10 cellular contexts compared by ENCODE assay signal in the genomic region with DNA sequence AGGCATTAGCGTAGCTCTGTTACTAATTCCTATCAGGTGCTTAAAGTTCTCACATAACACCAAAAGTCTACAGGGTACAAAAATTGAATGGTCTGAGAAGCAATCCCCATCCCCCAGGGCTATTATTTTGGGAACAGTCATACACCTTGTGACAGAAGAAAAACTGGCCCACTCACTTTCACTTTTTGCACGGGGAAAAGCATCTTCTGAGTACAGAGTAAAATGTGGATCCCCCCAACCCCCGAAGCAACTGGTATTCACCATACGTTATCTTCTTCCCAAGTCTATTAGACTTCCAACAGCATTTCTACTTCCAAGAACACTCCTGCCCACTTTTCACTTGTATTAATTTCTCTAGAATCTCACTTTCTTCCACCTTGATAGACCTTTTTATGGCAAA. TPM values are rescaled to one million over a fixed set of nuclear protein-coding genes. Genes with fewer than 3 reads are reported as not detected.
DNase-seq lines count a peak whose midpoint lies in the region; ATAC-seq and TF ChIP-seq lines count a peak whose summit lies in the region.
"Had no signal": no experiment of that assay in that cellular context is flagged by ENCODE, and none has a peak within 500 bp of the region (broad histone marks: within the 10 kb centered on the region; RNA-seq: fewer than 3 reads in every experiment).

No MANE protein-coding gene starts in this region.

- H3K36me3 Mint-ChIP-seq in stimulated activated naive CD8-positive, alpha-beta T cell treated with anti-CD3 and anti-CD28 coated beads, Interleukin-15, Interleukin-2, amounts not matched to agents 100 ng/mL and 50 ng/mL, for 24 hours (ENCODE audit: low read depth): peaks cover 32% of the 10 kb centered on the region
- peaks cover 23% of the 10 kb centered on the region for H3K36me3 Mint-ChIP-seq in activated CD8-positive, alpha-beta T cell treated with anti-CD3 and anti-CD28 coated beads for 36 hours (ENCODE audit: low read depth)
- no peaks in the 10 kb centered on the region for H3K36me3 Mint-ChIP-seq in glutamatergic neuron (ENCODE audit: unreplicated experiment)

- ATAC-seq in stimulated activated naive CD8-positive, alpha-beta T cell treated with anti-CD3 and anti-CD28 coated beads, Interleukin-15, Interleukin-2, amounts not matched to agents 100 U/mL and 50 U/mL, for 24 hours: no peak
- no peak for ATAC-seq in activated CD8-positive, alpha-beta T cell treated with anti-CD3 and anti-CD28 coated beads for 36 hours

- TF ChIP-seq CTCF in activated CD8-positive, alpha-beta T cell treated with anti-CD3 and anti-CD28 coated beads for 36 hours (IDR thresholded peaks at IDR 0.05): no peak
- TF ChIP-seq CTCF in glutamatergic neuron (IDR thresholded peaks at IDR 0.05; ENCODE audit: partially characterized antibody, unreplicated experiment) (no peak), vagina (IDR thresholded peaks at IDR 0.05) (no peak)

- H3K27ac ChIP-seq in vagina: peak overlapping the region; percentile 42
- H3K27ac ChIP-seq: HL-60 had no signal

- H3K4me1 Mint-ChIP-seq in stimulated activated naive CD8-positive, alpha-beta T cell treated with anti-CD3 and anti-CD28 coated beads, Interleukin-15, Interleukin-2, amounts not matched to agents 100 ng/mL and 50 ng/mL, for 24 hours (ENCODE audit: low read depth): peaks cover 81% of the 10 kb centered on the region
- H3K4me1 Mint-ChIP-seq in activated CD8-positive, alpha-beta T cell treated with anti-CD3 and anti-CD28 coated beads for 36 hours (ENCODE audit: low read depth): peaks cover 67% of the 10 kb centered on the region
- H3K4me1 Mint-ChIP-seq in glutamatergic neuron (ENCODE audit: low read depth, unreplicated experiment): peaks cover 14% of the 10 kb centered on the region

- H3K4me3 ChIP-seq in vagina: no peak overlapping the region

- TF ChIP-seq POLR2A in vagina (IDR thresholded peaks at IDR 0.05): no peak

- peak overlapping the region; percentile 71 for H3K4me3 Mint-ChIP-seq in stimulated activated naive CD8-positive, alpha-beta T cell treated with anti-CD3 and anti-CD28 coated beads, Interleukin-15, Interleukin-2, amounts not matched to agents 100 ng/mL and 50 ng/mL, for 24 hours
- peak overlapping the region; percentile 64 for H3K4me3 Mint-ChIP-seq in activated CD8-positive, alpha-beta T cell treated with anti-CD3 and anti-CD28 coated beads for 36 hours
- H3K4me3 Mint-ChIP-seq in glutamatergic neuron (ENCODE audit: unreplicated experiment): no peak overlapping the region

- intact Hi-C loops in activated CD8-positive, alpha-beta T cell treated with anti-CD3 and anti-CD28 coated beads for 36 hours (cut with micrococcal nuclease): no loop called here
- intact Hi-C loops in vagina (cut with DNase I): no loop called here

- peaks cover 13% of the 10 kb centered on the region for H3K4me1 ChIP-seq in vagina

- DNase-seq in stimulated activated naive CD8-positive, alpha-beta T cell treated with anti-CD3 and anti-CD28 coated beads, Interleukin-15, Interleukin-2, amounts not matched to agents 100 U/mL and 50 U/mL, for 24 hours: no peak
- DNase-seq in activated CD8-positive, alpha-beta T cell treated with anti-CD3 and anti-CD28 coated beads for 36 hours: no peak
- DNase-seq in glutamatergic neuron (no peak), vagina (ENCODE audit: extremely low spot score in 2 of 2) (no peak), cerebellar cortex (ENCODE audit: low spot score) (no peak), DMS79 (lab: John Stamatoyannopoulos, UW) (no peak), NCI-H1092 (lab: John Stamatoyannopoulos, UW) (no peak)
- DNase-seq: SHP77 had no signal

- POLR2A ChIA-PET in activated CD8-positive, alpha-beta T cell treated with anti-CD3 and anti-CD28 coated beads for 36 hours (lab: Charles Lee): interaction anchor here (0.6 to 5.1 kb wide), 13 partner anchors 10 to 940 kb away, joined by 3 to 59 read pairs (median 4); partner anchors contain the start of genes GGA3, MIF4GD, MRPS7 and NUP85

- no peaks in the 10 kb centered on the region for H3K27me3 Mint-ChIP-seq in stimulated activated naive CD8-positive, alpha-beta T cell treated with anti-CD3 and anti-CD28 coated beads, Interleukin-15, Interleukin-2, amounts not matched to agents 100 ng/mL and 50 ng/mL, for 24 hours
- no peaks in the 10 kb centered on the region for H3K27me3 Mint-ChIP-seq in activated CD8-positive, alpha-beta T cell treated with anti-CD3 and anti-CD28 coated beads for 36 hours
- peaks cover 4% of the 10 kb centered on the region for H3K27me3 Mint-ChIP-seq in glutamatergic neuron (ENCODE audit: unreplicated experiment)

- H3K9me3 Mint-ChIP-seq in stimulated activated naive CD8-positive, alpha-beta T cell treated with anti-CD3 and anti-CD28 coated beads, Interleukin-15, Interleukin-2, amounts not matched to agents 100 ng/mL and 50 ng/mL, for 24 hours: no peaks in the 10 kb centered on the region
- H3K9me3 Mint-ChIP-seq in activated CD8-positive, alpha-beta T cell treated with anti-CD3 and anti-CD28 coated beads for 36 hours: no peaks in the 10 kb centered on the region
- peaks cover 6% of the 10 kb centered on the region for H3K9me3 Mint-ChIP-seq in glutamatergic neuron (ENCODE audit: unreplicated experiment)

- H3K9me3 ChIP-seq in vagina: no peaks in the 10 kb centered on the region

- H3K27me3 ChIP-seq in vagina: no peaks in the 10 kb centered on the region

- H3K36me3 ChIP-seq in vagina: peaks cover 0 to 21% of the 10 kb centered on the region in 2 donors

- CTCF ChIA-PET in activated CD8-positive, alpha-beta T cell treated with anti-CD3 and anti-CD28 coated beads for 36 hours (lab: Charles Lee): interaction anchor here (0.6 to 6.6 kb wide), 12 partner anchors 10 to 163 kb away, joined by 3 to 75 read pairs (median 7); partner anchors contain the start of genes GGA3, MIF4GD, MRPS7 and SLC25A19

- H3K27ac Mint-ChIP-seq in stimulated activated naive CD8-positive, alpha-beta T cell treated with anti-CD3 and anti-CD28 coated beads, Interleukin-15, Interleukin-2, amounts not matched to agents 100 ng/mL and 50 ng/mL, for 24 hours: peak overlapping the region; percentile 95
- peak overlapping the region; percentile 93 for H3K27ac Mint-ChIP-seq in activated CD8-positive, alpha-beta T cell treated with anti-CD3 and anti-CD28 coated beads for 36 hours
- peak overlapping the region; percentile 14 for H3K27ac Mint-ChIP-seq in glutamatergic neuron (ENCODE audit: unreplicated experiment)

RNA-seq across cellular contexts. Expression of gene GGA3, which starts 11.8 kb away (rescaled TPM):
- total RNA-seq in activated CD8-positive, alpha-beta T cell treated with anti-CD3 and anti-CD28 coated beads for 36 hours: 10 to 100 TPM; 65.5 to 65.8 TPM
- total RNA-seq in glutamatergic neuron (ENCODE audit: unreplicated experiment): 65.0 TPM
- total RNA-seq in vagina: 36.8 TPM

RNA-seq across cellular contexts. Expression of gene MRPS7, which starts 12.1 kb away (rescaled TPM):
- 10 to 100 TPM; 76.3 to 80.0 TPM for total RNA-seq in activated CD8-positive, alpha-beta T cell treated with anti-CD3 and anti-CD28 coated beads for 36 hours
- total RNA-seq in glutamatergic neuron (ENCODE audit: unreplicated experiment) (48.8 TPM), vagina (40.3 TPM)

RNA-seq across cellular contexts. Expression of gene MIF4GD, which starts 21.5 kb away (rescaled TPM):
- total RNA-seq in activated CD8-positive, alpha-beta T cell treated with anti-CD3 and anti-CD28 coated beads for 36 hours: 10 to 100 TPM; 42.4 to 43.8 TPM
- total RNA-seq in glutamatergic neuron (ENCODE audit: unreplicated experiment) (12.8 TPM), vagina (26.3 TPM)

RNA-seq across cellular contexts. Expression of gene SLC25A19, which starts 39.7 kb away (rescaled TPM):
- 10 to 100 TPM; 55.1 to 55.2 TPM for total RNA-seq in activated CD8-positive, alpha-beta T cell treated with anti-CD3 and anti-CD28 coated beads for 36 hours
- total RNA-seq in glutamatergic neuron (ENCODE audit: unreplicated experiment) (9.3 TPM), vagina (16.7 TPM)

RNA-seq across cellular contexts. Expression of gene NUP85, which starts 44.1 kb away (rescaled TPM):
- total RNA-seq in activated CD8-positive, alpha-beta T cell treated with anti-CD3 and anti-CD28 coated beads for 36 hours: 100 to 1,000 TPM; 108 to 116 TPM
- total RNA-seq in glutamatergic neuron (ENCODE audit: unreplicated experiment): 58.9 TPM
- total RNA-seq in vagina: 33.9 TPM

Comparison
In these comparisons a context has a peak if more than half of its experiments do, and no peak if none do; other contexts are left out.
1. H3K27ac Mint-ChIP-seq: peak in every context shown above with its lines; median percentile 95 in stimulated activated naive CD8-positive, alpha-beta T cell treated with anti-CD3 and anti-CD28 coated beads, Interleukin-15, Interleukin-2, amounts not matched to agents 100 ng/mL and 50 ng/mL, for 24 hours; 93 in activated CD8-positive, alpha-beta T cell treated with anti-CD3 and anti-CD28 coated beads for 36 hours; 14 in glutamatergic neuron.